ENCODE assay signal across 14 cellular contexts in the genomic region with DNA sequence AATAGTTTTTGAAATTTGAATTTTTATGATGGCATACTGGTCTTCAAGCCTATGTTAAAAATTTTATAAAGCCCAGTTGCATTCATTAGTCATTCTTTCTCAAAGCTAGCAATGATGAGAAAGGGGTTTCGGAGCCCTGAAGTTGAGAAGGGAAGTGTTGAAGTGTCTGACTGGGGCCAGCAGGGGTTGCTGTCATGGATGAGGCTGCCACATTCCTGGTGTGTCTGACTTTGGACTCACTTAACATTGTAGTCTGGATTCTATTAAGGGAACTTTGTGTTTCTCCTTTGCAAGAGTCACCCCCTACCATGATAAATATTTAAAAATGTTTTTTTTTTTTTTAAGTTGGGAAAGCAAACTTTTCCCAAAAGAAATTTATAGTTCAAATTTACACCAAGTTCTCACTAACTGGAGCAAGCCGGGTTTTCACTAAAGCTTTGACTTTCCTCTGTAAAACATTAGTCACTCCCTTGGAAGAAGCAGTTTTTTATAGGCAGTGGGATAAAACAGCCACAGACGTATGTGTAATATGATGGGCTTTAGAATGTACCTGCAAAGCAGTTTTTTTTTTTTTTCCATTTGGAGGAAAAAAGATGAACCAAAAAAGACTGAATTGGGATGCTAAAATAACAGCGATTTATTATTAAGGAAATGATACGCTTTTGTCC.
DNase-seq lines count a peak whose midpoint lies in the region; ATAC-seq, FAIRE-seq and TF ChIP-seq lines count a peak whose summit lies in the region.
"Had no signal": no experiment of that assay in that cellular context is flagged by ENCODE, and none has a peak within 500 bp of the region (broad histone marks: within the 10 kb centered on the region; RNA-seq: fewer than 3 reads in every experiment).

No MANE protein-coding gene starts in this region.

- ATAC-seq in IMR-90 (ENCODE audit: low read depth) (peak; percentile 62), GM19463 (IDR thresholded peaks at IDR 0.05; ENCODE audit: unreplicated experiment) (no peak)
- ATAC-seq: left lung, psoas muscle had no signal

- BruUV-seq in Calu3 (replicated peaks; lab: Mats Ljungman, UMichigan) = no TSS peak
- BruUV-seq in IMR-90 (replicated peaks; lab: Mats Ljungman, UMichigan) = no TSS peak

- H2AFZ ChIP-seq in IMR-90 (replicated peaks; ENCODE audit: low read length, poor library complexity) = no peak overlapping the region

- TF ChIP-seq CTCF in Calu3 (IDR thresholded peaks at IDR 0.05; ENCODE audit: unreplicated experiment) = peak; percentile 25
- TF ChIP-seq CTCF in IMR-90 (conservative IDR thresholded peaks at IDR 0.05; ENCODE audit: low read depth, low read length) = peak; percentile 34
- TF ChIP-seq CTCF in bronchial epithelial cell (IDR thresholded peaks at IDR 0.05; ENCODE audit: insufficient read depth, low read length, severe bottlenecking) = peak; percentile 45
- TF ChIP-seq CTCF in colonic mucosa (IDR thresholded peaks at IDR 0.05) = no peak

- no peak overlapping the region for H4K8ac ChIP-seq in IMR-90 (ENCODE audit: low read depth in 2 of 2, low read length in 2 of 2)

- no peak overlapping the region for H3K4me2 ChIP-seq in IMR-90 (ENCODE audit: low read depth, low read length)

- no peaks in the 10 kb centered on the region for H3K36me3 ChIP-seq in IMR-90 (ENCODE audit: control insufficient read depth, insufficient read depth, low read length)
- H3K36me3 ChIP-seq in bronchial epithelial cell (ENCODE audit: control insufficient read depth, insufficient read depth, low read length) = no peaks in the 10 kb centered on the region
- H3K36me3 ChIP-seq in colonic mucosa = no peaks in the 10 kb centered on the region
- H3K36me3 ChIP-seq: left lung, tibial nerve had no signal

- no peak for TF ChIP-seq POLR2A in IMR-90 (IDR thresholded peaks at IDR 0.05; ENCODE audit: low read depth, low read length)

- H3K4me1 ChIP-seq in IMR-90 (ENCODE audit: control insufficient read depth, insufficient read depth, low read length) (no peaks in the 10 kb centered on the region), colonic mucosa (no peaks in the 10 kb centered on the region)
- H3K4me1 ChIP-seq: left lung, psoas muscle, tibial nerve had no signal

- no peak overlapping the region for H2BK5ac ChIP-seq in IMR-90 (ENCODE audit: low read depth, low read length, poor library complexity, severe bottlenecking)

- WGBS in IMR-90 (ENCODE audit: extremely low coverage in 2 of 2, insufficient read length in 1 of 2), 2 experiments = no CpG with 5 or more reads among the region's 5 CpGs

- H3K4me3 Mint-ChIP-seq in Calu3 (ENCODE audit: low read depth, unreplicated experiment) = no peak overlapping the region
- H3K4me3 Mint-ChIP-seq: activated CD4-positive, alpha-beta T cell treated with anti-CD3 and anti-CD28 coated beads, Interleukin-2, amount 10 ng/mL, durations not matched to agents 24 days and 14 days; activated naive CD8-positive, alpha-beta T cell treated with anti-CD3 and anti-CD28 coated beads, Interleukin-2, amount 10 ng/mL, durations not matched to agents 7 days and 5 days had no signal

- H3K18ac ChIP-seq in IMR-90 (ENCODE audit: low read depth, low read length) = no peak overlapping the region

- H4K20me1 ChIP-seq in IMR-90 (ENCODE audit: insufficient read depth, low read length) = no peaks in the 10 kb centered on the region

- DNase-seq in Calu3 (no peak), IMR-90 (peak; percentile 41), bronchial epithelial cell (ENCODE audit: low read depth) (no peak), myocyte (ENCODE audit: low read depth) (peak; percentile 43), activated T-cell treated with anti-CD3 and anti-CD28 coated beads for 4 hours (no peak), colonic mucosa (no peak)
- no peak for DNase-seq in activated CD8-positive, alpha-beta memory T cell treated with anti-CD3 and anti-CD28 coated beads, Interleukin-2, amount 50 U/mL, for 4 hours
- DNase-seq: activated CD4-positive, alpha-beta T cell treated with anti-CD3 and anti-CD28 coated beads, Interleukin-2, amount 10 ng/mL, durations not matched to agents 24 days and 14 days; activated naive CD8-positive, alpha-beta T cell treated with anti-CD3 and anti-CD28 coated beads, Interleukin-2, amount 10 ng/mL, durations not matched to agents 7 days and 5 days; left lung; psoas muscle; SIG-M5 had no signal

- H3K23ac ChIP-seq in IMR-90 (ENCODE audit: low read depth, low read length) = no peak overlapping the region

- peak; percentile 36; the same call in 1 of the 2 replicates for TF ChIP-seq RAD21 in IMR-90 (IDR thresholded peaks at IDR 0.05; ENCODE audit: low read length)

- H3K4me3 ChIP-seq in IMR-90 (ENCODE audit: insufficient read depth, low read depth, low read length) (no peak overlapping the region), bronchial epithelial cell (ENCODE audit: low read depth, low read length) (no peak overlapping the region), colonic mucosa (no peak overlapping the region)
- H3K4me3 ChIP-seq: left lung, psoas muscle, tibial nerve had no signal

- H3K9ac ChIP-seq in IMR-90 (ENCODE audit: low read depth, low read length) (no peak overlapping the region), colonic mucosa (ENCODE audit: low read depth in 2 of 2, low read length in 2 of 2) (no peak overlapping the region)

- no peak overlapping the region for H3K56ac ChIP-seq in IMR-90 (ENCODE audit: extremely low read depth, insufficient read depth, low read length)

- no peak overlapping the region for H2AK5ac ChIP-seq in IMR-90 (ENCODE audit: low read depth, low read length)

- no peak for FAIRE-seq in bronchial epithelial cell (lab: Jason Lieb, UNC)

- no peak overlapping the region for H2BK20ac ChIP-seq in IMR-90 (ENCODE audit: low read depth, low read length)

- CTCF ChIA-PET in Calu3 (lab: Charles Lee) (no interaction called here), IMR-90 (lab: Yijun Ruan, JAX) (interaction anchor here (0.5 to 0.7 kb wide), 2 partner anchors 248 to 492 kb away, joined by 3 to 4 read pairs; no protein-coding TSS in a partner anchor)

- no peaks in the 10 kb centered on the region for H3K27me3 ChIP-seq in IMR-90 (ENCODE audit: control insufficient read depth, insufficient read depth, low read length)
- H3K27me3 ChIP-seq in bronchial epithelial cell (ENCODE audit: control insufficient read depth, insufficient read depth, low read length) = no peaks in the 10 kb centered on the region
- H3K27me3 ChIP-seq in colonic mucosa = no peaks in the 10 kb centered on the region
- H3K27me3 ChIP-seq: left lung, tibial nerve had no signal

- no peaks in the 10 kb centered on the region; the same call in 1 of the 2 replicates for H3K9me3 ChIP-seq in IMR-90 (ENCODE audit: control insufficient read depth, insufficient read depth, low read length)
- no peaks in the 10 kb centered on the region for H3K9me3 ChIP-seq in colonic mucosa
- H3K9me3 ChIP-seq: left lung, psoas muscle had no signal

- no peaks in the 10 kb centered on the region for H3K27me3 Mint-ChIP-seq in Calu3 (ENCODE audit: unreplicated experiment)
- H3K27me3 Mint-ChIP-seq: activated naive CD8-positive, alpha-beta T cell treated with anti-CD3 and anti-CD28 coated beads, Interleukin-2, amount 10 ng/mL, durations not matched to agents 7 days and 5 days had no signal

- no peak overlapping the region for H3K27ac Mint-ChIP-seq in Calu3 (ENCODE audit: unreplicated experiment)
- H3K27ac Mint-ChIP-seq: activated CD4-positive, alpha-beta T cell treated with anti-CD3 and anti-CD28 coated beads, Interleukin-2, amount 10 ng/mL, durations not matched to agents 24 days and 14 days; activated naive CD8-positive, alpha-beta T cell treated with anti-CD3 and anti-CD28 coated beads, Interleukin-2, amount 10 ng/mL, durations not matched to agents 7 days and 5 days had no signal

- H3K27ac ChIP-seq in IMR-90 (ENCODE audit: insufficient read depth, low read length) (no peak overlapping the region), colonic mucosa (no peak overlapping the region)
- H3K27ac ChIP-seq: left lung, psoas muscle, tibial nerve had no signal

- H3K14ac ChIP-seq in IMR-90 (replicated peaks; ENCODE audit: low read depth, low read length) = no peak overlapping the region

- no peak overlapping the region for H2BK120ac ChIP-seq in IMR-90 (ENCODE audit: low read depth, low read length)

- dilution Hi-C loops in IMR-90 (cut with HindIII; ENCODE audit: low sequenced_read_pairs, unreplicated experiment) = no loop called here

- intact Hi-C loops in Calu3 (cut with micrococcal nuclease; ENCODE audit: unreplicated experiment) = no loop called here
- intact Hi-C loops in IMR-90 (cut with micrococcal nuclease) = no loop called here
- intact Hi-C loops in colonic mucosa (cut with DNase I) = no loop called here

- no peaks in the 10 kb centered on the region for H3K9me1 ChIP-seq in IMR-90 (ENCODE audit: insufficient read depth, low read length)

- H4K5ac ChIP-seq in IMR-90 (ENCODE audit: low read depth, low read length) = no peak overlapping the region

- in situ Hi-C loops in IMR-90 (cut with MboI; ENCODE audit: low sequenced_read_pairs) = no loop called here

- H3K36me3 Mint-ChIP-seq in Calu3 (ENCODE audit: insufficient read depth, unreplicated experiment) = no peaks in the 10 kb centered on the region
- H3K36me3 Mint-ChIP-seq: activated naive CD8-positive, alpha-beta T cell treated with anti-CD3 and anti-CD28 coated beads, Interleukin-2, amount 10 ng/mL, durations not matched to agents 7 days and 5 days had no signal

- no peak overlapping the region for H2BK15ac ChIP-seq in IMR-90 (ENCODE audit: low read depth, low read length)

- POLR2A ChIA-PET in IMR-90 (lab: Charles Lee; ENCODE audit: unreplicated experiment) = no interaction called here

- no peaks in the 10 kb centered on the region for H3K79me1 ChIP-seq in IMR-90 (ENCODE audit: low read depth in 1 of 2, low read length in 2 of 2)

- H3K9me3 Mint-ChIP-seq in Calu3 (ENCODE audit: low read depth, unreplicated experiment) = peaks cover 4% of the 10 kb centered on the region
- H3K9me3 Mint-ChIP-seq: activated naive CD8-positive, alpha-beta T cell treated with anti-CD3 and anti-CD28 coated beads, Interleukin-2, amount 10 ng/mL, durations not matched to agents 7 days and 5 days had no signal

- no peak overlapping the region for H2AK9ac ChIP-seq in IMR-90 (replicated peaks; ENCODE audit: low read depth, low read length, poor library complexity)

- H3K4me1 Mint-ChIP-seq in Calu3 (ENCODE audit: low read depth, unreplicated experiment) = no peaks in the 10 kb centered on the region
- H3K4me1 Mint-ChIP-seq: activated CD4-positive, alpha-beta T cell treated with anti-CD3 and anti-CD28 coated beads, Interleukin-2, amount 10 ng/mL, durations not matched to agents 24 days and 14 days; activated naive CD8-positive, alpha-beta T cell treated with anti-CD3 and anti-CD28 coated beads, Interleukin-2, amount 10 ng/mL, durations not matched to agents 7 days and 5 days had no signal

- no peak overlapping the region for H3K4ac ChIP-seq in IMR-90 (ENCODE audit: low read depth, low read length)

- H4K91ac ChIP-seq in IMR-90 (ENCODE audit: insufficient read depth, low read depth, low read length) = no peak overlapping the region

TF ChIP-seq in IMR-90, 13 proteins besides CTCF, POLR2A, EP300 and RAD21 (continues in another document):
- TF ChIP-seq SMC3 (IDR thresholded peaks at IDR 0.05; ENCODE audit: low read depth, low read length) = peak; percentile 22; the same call in 1 of the 2 replicates

Comparison
In these comparisons a context has a peak if more than half of its experiments do, and no peak if none do; other contexts are left out.
1. DNase-seq: peak in IMR-90 (single experiment) and myocyte (single experiment); none in Calu3 (single experiment), bronchial epithelial cell (single experiment), activated T-cell treated with anti-CD3 and anti-CD28 coated beads for 4 hours (single experiment), colonic mucosa (single experiment) and activated CD8-positive, alpha-beta memory T cell treated with anti-CD3 and anti-CD28 coated beads, Interleukin-2, amount 50 U/mL, for 4 hours (single experiment).